34 cellular contexts compared by ENCODE assay signal in the genomic region with DNA sequence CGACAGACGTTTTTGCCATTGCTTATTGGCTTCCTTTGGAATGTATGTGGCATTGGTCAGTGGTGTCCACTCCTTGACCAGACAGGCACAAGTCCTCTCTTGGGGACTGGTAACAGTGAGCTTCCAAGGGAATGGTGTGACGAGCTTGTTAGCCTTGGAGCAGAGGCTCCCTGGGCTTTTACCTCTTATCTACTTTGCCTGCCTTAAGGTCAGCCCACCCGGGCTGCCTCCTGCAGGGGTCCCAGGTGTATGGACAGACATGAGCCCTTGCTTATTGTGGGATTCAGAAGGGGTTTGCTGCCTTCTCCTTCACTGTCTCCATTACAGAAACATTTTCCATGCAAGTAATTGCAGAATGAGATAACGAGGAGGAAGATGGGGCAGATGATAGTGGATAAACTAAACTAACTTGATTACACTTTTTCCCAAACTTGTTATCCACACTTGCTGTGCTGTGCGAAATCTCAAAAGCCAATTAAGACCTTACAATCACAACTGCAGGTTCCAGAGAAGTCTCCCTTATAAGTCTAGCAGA. TPM values are rescaled to one million over a fixed set of nuclear protein-coding genes. Genes with fewer than 3 reads are reported as not detected.
"Had no signal": no experiment of that assay in that cellular context is flagged by ENCODE, and none has a peak within 500 bp of the region (broad histone marks: within the 10 kb centered on the region; RNA-seq: fewer than 3 reads in every experiment).

No MANE protein-coding gene starts in this region.

- H3K27me3 Mint-ChIP-seq: activated CD4-positive, alpha-beta T cell treated with anti-CD3 and anti-CD28 coated beads for 36 hours; activated CD4-positive, alpha-beta T cell treated with anti-CD3 and anti-CD28 coated beads, Interleukin-2, amount 10 ng/mL, durations not matched to agents 24 days and 14 days; activated CD8-positive, alpha-beta memory T cell treated with anti-CD3 and anti-CD28 coated beads, Interleukin-2, amount 10 ng/mL, durations not matched to agents 7 days and 5 days; activated naive CD8-positive, alpha-beta T cell treated with anti-CD3 and anti-CD28 coated beads, Interleukin-2, amount 10 ng/mL, durations not matched to agents 7 days and 5 days; central memory CD8-positive, alpha-beta T cell; dendritic cell treated with granulocyte-macrophage colony-stimulating factor and Interleukin-4, amounts not matched to agents 40 ng/mL and 50 ng/mL, for 4 days had no signal

- H3K9me3 Mint-ChIP-seq: activated CD4-positive, alpha-beta T cell treated with anti-CD3 and anti-CD28 coated beads, Interleukin-2, amount 10 ng/mL, durations not matched to agents 24 days and 14 days; activated naive CD8-positive, alpha-beta T cell treated with anti-CD3 and anti-CD28 coated beads, Interleukin-2, amount 10 ng/mL, durations not matched to agents 7 days and 5 days; activated T-helper 2 cell treated with anti-CD3 and anti-CD28 coated beads, Interferon-gamma antibody, Interleukin-2, Interleukin-4, amounts not matched to agents 10 μg/mL and 5 μg/mL and 100 μg/mL, durations not matched to agents 14 hours and 24 hours and 36 hours; dendritic cell treated with granulocyte-macrophage colony-stimulating factor and Interleukin-4, amounts not matched to agents 40 ng/mL and 50 ng/mL, for 4 days had no signal

- H3K27me3 ChIP-seq: brain microvascular endothelial cell, dorsolateral prefrontal cortex, heart left ventricle had no signal

- H3K27ac ChIP-seq: brain microvascular endothelial cell, coronary artery, dorsolateral prefrontal cortex, epithelial cell of prostate, heart left ventricle had no signal

- H3K36me3 Mint-ChIP-seq: activated CD4-positive, alpha-beta memory T cell treated with anti-CD3 and anti-CD28 coated beads for 36 hours; activated CD8-positive, alpha-beta memory T cell treated with anti-CD3 and anti-CD28 coated beads, Interleukin-2, amount 10 ng/mL, durations not matched to agents 7 days and 5 days; activated naive CD4-positive, alpha-beta T cell treated with anti-CD3 and anti-CD28 coated beads, Interleukin-2, amount 50 U/mL, for 72 hours; activated naive CD8-positive, alpha-beta T cell treated with anti-CD3 and anti-CD28 coated beads, Interleukin-2, amount 10 ng/mL, durations not matched to agents 7 days and 5 days had no signal

- H3K4me1 Mint-ChIP-seq: activated CD4-positive, alpha-beta T cell treated with anti-CD3 and anti-CD28 coated beads for 36 hours; activated CD4-positive, alpha-beta T cell treated with anti-CD3 and anti-CD28 coated beads, Interleukin-2, amount 10 ng/mL, durations not matched to agents 24 days and 14 days; activated CD8-positive, alpha-beta memory T cell treated with anti-CD3 and anti-CD28 coated beads, Interleukin-2, amount 10 ng/mL, durations not matched to agents 7 days and 5 days; activated naive CD8-positive, alpha-beta T cell treated with anti-CD3 and anti-CD28 coated beads, Interleukin-2, amount 10 ng/mL, durations not matched to agents 7 days and 5 days; central memory CD8-positive, alpha-beta T cell had no signal

- FAIRE-seq: astrocyte, bronchial epithelial cell, endometrium, endothelial cell of umbilical vein, frontal cortex had no signal

- ATAC-seq: activated CD4-positive, alpha-beta T cell treated with anti-CD3 and anti-CD28 coated beads for 36 hours; activated CD8-positive, alpha-beta memory T cell treated with anti-CD3 and anti-CD28 coated beads, Interleukin-2, amount 10 ng/mL, durations not matched to agents 7 days and 5 days; activated CD8-positive, alpha-beta T cell treated with anti-CD3 and anti-CD28 coated beads, Interleukin-2, amount 10 ng/mL, durations not matched to agents 7 days and 5 days; activated naive CD4-positive, alpha-beta T cell treated with anti-CD3 and anti-CD28 coated beads, Interleukin-2, amount 50 U/mL, for 72 hours; effector memory CD8-positive, alpha-beta T cell; heart left ventricle had no signal

- H3K36me3 ChIP-seq: brain microvascular endothelial cell, heart left ventricle had no signal

- H3K4me3 Mint-ChIP-seq: activated CD4-positive, alpha-beta memory T cell treated with anti-CD3 and anti-CD28 coated beads for 36 hours; activated CD4-positive, alpha-beta T cell treated with anti-CD3 and anti-CD28 coated beads for 36 hours; activated CD4-positive, alpha-beta T cell treated with anti-CD3 and anti-CD28 coated beads, Interleukin-2, amount 10 ng/mL, durations not matched to agents 24 days and 14 days; activated CD8-positive, alpha-beta memory T cell treated with anti-CD3 and anti-CD28 coated beads, Interleukin-2, amount 10 ng/mL, durations not matched to agents 7 days and 5 days; activated CD8-positive, alpha-beta T cell treated with anti-CD3 and anti-CD28 coated beads, Interleukin-2, amount 10 ng/mL, durations not matched to agents 7 days and 5 days; activated naive CD4-positive, alpha-beta T cell treated with anti-CD3 and anti-CD28 coated beads for 36 hours; activated naive CD8-positive, alpha-beta T cell treated with anti-CD3 and anti-CD28 coated beads, Interleukin-2, amount 10 ng/mL, durations not matched to agents 7 days and 5 days; activated T-helper 1 cell treated with anti-CD3 and anti-CD28 coated beads, Interleukin-12 subunit alpha, Interleukin-12 subunit beta, Interleukin-2, Interleukin-4 antibody, amounts not matched to agents 30 ng/mL and 10 ng/mL and 1 ng/mL, durations not matched to agents 14 hours and 24 hours and 36 hours; central memory CD8-positive, alpha-beta T cell; dendritic cell treated with granulocyte-macrophage colony-stimulating factor and Interleukin-4, amounts not matched to agents 40 ng/mL and 50 ng/mL, for 4 days; effector memory CD8-positive, alpha-beta T cell had no signal

- H3K4me3 ChIP-seq: coronary artery, dorsolateral prefrontal cortex, heart left ventricle had no signal

- DNase-seq: activated CD4-positive, alpha-beta memory T cell treated with anti-CD3 and anti-CD28 coated beads for 36 hours; activated CD4-positive, alpha-beta T cell treated with anti-CD3 and anti-CD28 coated beads for 36 hours; activated CD4-positive, alpha-beta T cell treated with anti-CD3 and anti-CD28 coated beads, Interleukin-2, amount 10 ng/mL, durations not matched to agents 24 days and 14 days; activated CD4-positive, CD25-positive, alpha-beta regulatory T cell; activated CD4-positive, CD25-positive, alpha-beta regulatory T cell treated with anti-CD3 and anti-CD28 coated beads, Interleukin-2, amount 50 U/mL, for 72 hours; activated CD8-positive, alpha-beta memory T cell treated with anti-CD3 and anti-CD28 coated beads, Interleukin-2, amount 10 ng/mL, durations not matched to agents 7 days and 5 days; activated CD8-positive, alpha-beta memory T cell treated with anti-CD3 and anti-CD28 coated beads, Interleukin-2, amount 50 U/mL, for 4 hours; activated CD8-positive, alpha-beta T cell treated with anti-CD3 and anti-CD28 coated beads, Interleukin-2, amount 10 ng/mL, durations not matched to agents 7 days and 5 days; activated effector memory CD4-positive, alpha-beta T cell treated with anti-CD3 and anti-CD28 coated beads, Interleukin-2, amount 50 U/mL, for 16 hours; activated naive CD4-positive, alpha-beta T cell treated with anti-CD3 and anti-CD28 coated beads for 36 hours; activated naive CD8-positive, alpha-beta T cell treated with anti-CD3 and anti-CD28 coated beads, Interleukin-2, amount 10 ng/mL, durations not matched to agents 7 days and 5 days; activated T-cell treated with anti-CD3 and anti-CD28 coated beads, Interleukin-2, amount 50 U/mL, for 1 hour; activated T-cell treated with anti-CD3 and anti-CD28 coated beads, Interleukin-2, amount 50 U/mL, for 48 hours; brain microvascular endothelial cell; dorsolateral prefrontal cortex; effector CD4-positive, alpha-beta T cell; effector memory CD8-positive, alpha-beta T cell; foreskin fibroblast; heart left ventricle; T-helper 2 cell had no signal

- H3K27ac Mint-ChIP-seq: activated CD4-positive, alpha-beta memory T cell treated with anti-CD3 and anti-CD28 coated beads for 36 hours; activated CD4-positive, alpha-beta T cell treated with anti-CD3 and anti-CD28 coated beads for 36 hours; activated CD4-positive, alpha-beta T cell treated with anti-CD3 and anti-CD28 coated beads, Interleukin-2, amount 10 ng/mL, durations not matched to agents 24 days and 14 days; activated CD8-positive, alpha-beta memory T cell treated with anti-CD3 and anti-CD28 coated beads, Interleukin-2, amount 10 ng/mL, durations not matched to agents 7 days and 5 days; activated CD8-positive, alpha-beta T cell treated with anti-CD3 and anti-CD28 coated beads, Interleukin-2, amount 10 ng/mL, durations not matched to agents 7 days and 5 days; activated naive CD4-positive, alpha-beta T cell treated with anti-CD3 and anti-CD28 coated beads for 36 hours; activated naive CD4-positive, alpha-beta T cell treated with anti-CD3 and anti-CD28 coated beads, Interleukin-2, amount 50 U/mL, for 72 hours; activated naive CD8-positive, alpha-beta T cell treated with anti-CD3 and anti-CD28 coated beads, Interleukin-2, amount 10 ng/mL, durations not matched to agents 7 days and 5 days; activated T-helper 1 cell treated with anti-CD3 and anti-CD28 coated beads, Interleukin-12 subunit alpha, Interleukin-12 subunit beta, Interleukin-2, Interleukin-4 antibody, amounts not matched to agents 30 ng/mL and 10 ng/mL and 1 ng/mL, durations not matched to agents 14 hours and 24 hours and 36 hours; activated T-helper 2 cell treated with anti-CD3 and anti-CD28 coated beads, Interferon-gamma antibody, Interleukin-2, Interleukin-4, amounts not matched to agents 10 μg/mL and 5 μg/mL and 100 μg/mL, durations not matched to agents 14 hours and 24 hours and 36 hours; dendritic cell treated with granulocyte-macrophage colony-stimulating factor and Interleukin-4, amounts not matched to agents 40 ng/mL and 50 ng/mL, for 4 days; effector memory CD8-positive, alpha-beta T cell had no signal

- H3K4me1 ChIP-seq: heart left ventricle had no signal

RNA-seq across cellular contexts. Expression of gene PLPP4, which starts 29.7 kb away (rescaled TPM):
- total RNA-seq: activated CD4-positive, alpha-beta memory T cell treated with anti-CD3 and anti-CD28 coated beads for 36 hours; activated CD4-positive, alpha-beta T cell treated with anti-CD3 and anti-CD28 coated beads for 36 hours; activated CD4-positive, alpha-beta T cell treated with anti-CD3 and anti-CD28 coated beads, Interleukin-2, amount 10 ng/mL, durations not matched to agents 24 days and 14 days; activated CD8-positive, alpha-beta memory T cell treated with anti-CD3 and anti-CD28 coated beads for 36 hours; activated CD8-positive, alpha-beta memory T cell treated with anti-CD3 and anti-CD28 coated beads, Interleukin-2, amount 10 ng/mL, durations not matched to agents 7 days and 5 days; activated CD8-positive, alpha-beta T cell treated with anti-CD3 and anti-CD28 coated beads, Interleukin-2, amount 10 ng/mL, durations not matched to agents 7 days and 5 days; activated naive CD4-positive, alpha-beta T cell treated with anti-CD3 and anti-CD28 coated beads for 36 hours; activated naive CD4-positive, alpha-beta T cell treated with anti-CD3 and anti-CD28 coated beads, Interleukin-2, amount 50 U/mL, for 72 hours; activated naive CD8-positive, alpha-beta T cell treated with anti-CD3 and anti-CD28 coated beads, Interleukin-2, amount 10 ng/mL, durations not matched to agents 7 days and 5 days; activated T-helper 1 cell treated with anti-CD3 and anti-CD28 coated beads, Interleukin-12 subunit alpha, Interleukin-12 subunit beta, Interleukin-2, Interleukin-4 antibody, amounts not matched to agents 30 ng/mL and 10 ng/mL and 1 ng/mL, durations not matched to agents 14 hours and 24 hours and 36 hours; activated T-helper 2 cell treated with anti-CD3 and anti-CD28 coated beads, Interferon-gamma antibody, Interleukin-2, Interleukin-4, amounts not matched to agents 10 μg/mL and 5 μg/mL and 100 μg/mL, durations not matched to agents 14 hours and 24 hours and 36 hours; T-helper 1 cell treated with Interleukin-12 subunit alpha and Interleukin-12 subunit beta and Interleukin-4 antibody, amounts not matched to agents 30 ng/mL and 1 ng/mL, for 36 hours had no signal
